22 cellular contexts compared by ENCODE assay signal in genomic region chr7:152355474-152356057, GRCh38.
DNase-seq lines count a peak whose midpoint lies in the region; ATAC-seq, FAIRE-seq and TF ChIP-seq lines count a peak whose summit lies in the region.
"Had no signal": no experiment of that assay in that cellular context is flagged by ENCODE, and none has a peak within 500 bp of the region (broad histone marks: within the 10 kb centered on the region; RNA-seq: fewer than 3 reads in every experiment).

No MANE protein-coding gene starts in this region.

- intact Hi-C loops in activated naive CD4-positive, alpha-beta T cell treated with anti-CD3 and anti-CD28 coated beads for 36 hours (cut with micrococcal nuclease), result no loop called here
- intact Hi-C loops in kidney (cut with DNase I), result no loop called here

- TF ChIP-seq CTCF in kidney (IDR thresholded peaks at IDR 0.05; ENCODE audit: borderline replicate concordance, extremely low read depth, insufficient read depth), result no peak

- no peak overlapping the region for H3K4me3 ChIP-seq in kidney (ENCODE audit: low read length in 2 of 2)
- H3K4me3 ChIP-seq: A549, tibial artery had no signal

- peaks cover 8% of the 10 kb centered on the region for H3K4me1 Mint-ChIP-seq in activated naive CD4-positive, alpha-beta T cell treated with anti-CD3 and anti-CD28 coated beads for 36 hours (ENCODE audit: low read depth)
- peaks cover 18 to 21% of the 10 kb centered on the region in 2 donors for H3K4me1 Mint-ChIP-seq in stimulated activated naive B cell treated with anti-CD40 and anti-IgM and Interleukin-4, amounts not matched to agents 10 μg/mL and 1 μg/mL and 100 μg/mL, for 72 hours

- ATAC-seq in GM21529 (IDR thresholded peaks at IDR 0.05; ENCODE audit: unreplicated experiment) (peak; percentile 72), HG03565 (IDR thresholded peaks at IDR 0.05; ENCODE audit: unreplicated experiment) (peak; percentile 49), GM18861 (IDR thresholded peaks at IDR 0.05; ENCODE audit: unreplicated experiment) (no peak)
- peak; percentile 57 to 63 for ATAC-seq in stimulated activated naive B cell treated with anti-CD40 and anti-IgM and Interleukin-4, amounts not matched to agents 10 μg/mL and 1 μg/mL and 100 μg/mL, for 72 hours (replicated peaks)
- ATAC-seq: A549; effector memory CD8-positive, alpha-beta T cell had no signal

- no peak for DNase-seq in activated naive CD4-positive, alpha-beta T cell treated with anti-CD3 and anti-CD28 coated beads for 36 hours
- DNase-seq in activated naive CD4-positive, alpha-beta T cell treated with Interleukin-2 at 50 U/mL for 16 hours, result no peak
- DNase-seq in stimulated activated naive B cell treated with anti-CD40 and anti-IgM and Interleukin-4, amounts not matched to agents 10 μg/mL and 1 μg/mL and 100 μg/mL, for 72 hours, result no peak
- DNase-seq in kidney (no peak), HT-29 (ENCODE audit: low spot score) (no peak)
- DNase-seq: activated CD4-positive, alpha-beta T cell treated with anti-CD3 and anti-CD28 coated beads for 1 hour; activated T-cell treated with anti-CD3 and anti-CD28 coated beads for 4 hours; caudate nucleus; effector memory CD8-positive, alpha-beta T cell; hippocampal formation; kidney glomerular epithelial cell; NCI-H1694; NCI-H446; SHP77 treated with DMSO at 0.1 percent for 48 hours; stimulated activated CD4-positive, alpha-beta T cell treated with anti-CD3 and anti-CD28 coated beads, Interleukin-4, amount 100 ng/mL, for 4 hours; T-helper 2 cell; tibial artery had no signal

- no peaks in the 10 kb centered on the region for H3K36me3 ChIP-seq in kidney (ENCODE audit: control insufficient read depth in 1 of 2, insufficient read depth in 2 of 2, low read length in 2 of 2)

- CTCF ChIA-PET in activated naive CD4-positive, alpha-beta T cell treated with anti-CD3 and anti-CD28 coated beads for 36 hours (lab: Charles Lee), result interaction anchor here (0.6 to 1.0 kb wide), 3 partner anchors 13 to 166 kb away, joined by 3 to 4 read pairs (median 3); no protein-coding TSS in a partner anchor

- H3K9me3 ChIP-seq in kidney (ENCODE audit: control insufficient read depth in 1 of 2, low read length in 2 of 2), result no peaks in the 10 kb centered on the region
- H3K9me3 ChIP-seq: A549, tibial artery had no signal

- no peak overlapping the region for H3K27ac ChIP-seq in kidney (ENCODE audit: low read depth in 2 of 2, low read length in 2 of 2)
- H3K27ac ChIP-seq: A549, tibial artery had no signal

- peaks cover 38% of the 10 kb centered on the region for H3K36me3 Mint-ChIP-seq in activated naive CD4-positive, alpha-beta T cell treated with anti-CD3 and anti-CD28 coated beads for 36 hours (ENCODE audit: low read depth)
- peaks cover 34 to 47% of the 10 kb centered on the region in 2 donors for H3K36me3 Mint-ChIP-seq in stimulated activated naive B cell treated with anti-CD40 and anti-IgM and Interleukin-4, amounts not matched to agents 10 μg/mL and 1 μg/mL and 100 μg/mL, for 72 hours

- H3K4me3 Mint-ChIP-seq in activated naive CD4-positive, alpha-beta T cell treated with anti-CD3 and anti-CD28 coated beads for 36 hours, result no peak overlapping the region
- H3K4me3 Mint-ChIP-seq in stimulated activated naive B cell treated with anti-CD40 and anti-IgM and Interleukin-4, amounts not matched to agents 10 μg/mL and 1 μg/mL and 100 μg/mL, for 72 hours, result peak overlapping the region in 1 of 2 donors; percentile 5
- H3K4me3 Mint-ChIP-seq: effector memory CD8-positive, alpha-beta T cell had no signal

- peaks cover 0 to 3% of the 10 kb centered on the region in 2 donors for H3K4me1 ChIP-seq in kidney (ENCODE audit: control insufficient read depth in 1 of 2, insufficient read depth in 1 of 2, low read depth in 1 of 2, low read length in 2 of 2)
- H3K4me1 ChIP-seq: A549 had no signal

- H3K9me3 Mint-ChIP-seq in activated naive CD4-positive, alpha-beta T cell treated with anti-CD3 and anti-CD28 coated beads for 36 hours, result no peaks in the 10 kb centered on the region
- peaks cover 4% of the 10 kb centered on the region in 2 donors for H3K9me3 Mint-ChIP-seq in stimulated activated naive B cell treated with anti-CD40 and anti-IgM and Interleukin-4, amounts not matched to agents 10 μg/mL and 1 μg/mL and 100 μg/mL, for 72 hours
- H3K9me3 Mint-ChIP-seq: effector memory CD8-positive, alpha-beta T cell had no signal

- H3K9ac ChIP-seq in kidney (ENCODE audit: low read length in 2 of 2), result no peak overlapping the region

- H3K27me3 Mint-ChIP-seq in activated naive CD4-positive, alpha-beta T cell treated with anti-CD3 and anti-CD28 coated beads for 36 hours (ENCODE audit: low read depth), result no peaks in the 10 kb centered on the region
- H3K27me3 Mint-ChIP-seq in stimulated activated naive B cell treated with anti-CD40 and anti-IgM and Interleukin-4, amounts not matched to agents 10 μg/mL and 1 μg/mL and 100 μg/mL, for 72 hours, result no peaks in the 10 kb centered on the region
- H3K27me3 Mint-ChIP-seq: effector memory CD8-positive, alpha-beta T cell had no signal

- H3K27ac Mint-ChIP-seq in activated naive CD4-positive, alpha-beta T cell treated with anti-CD3 and anti-CD28 coated beads for 36 hours, result peak overlapping the region; percentile 43
- no peak overlapping the region for H3K27ac Mint-ChIP-seq in stimulated activated naive B cell treated with anti-CD40 and anti-IgM and Interleukin-4, amounts not matched to agents 10 μg/mL and 1 μg/mL and 100 μg/mL, for 72 hours

- FAIRE-seq in kidney (lab: Jason Lieb, UNC), result no peak
- FAIRE-seq: A549, GM12892 had no signal
